In the genomic region with DNA sequence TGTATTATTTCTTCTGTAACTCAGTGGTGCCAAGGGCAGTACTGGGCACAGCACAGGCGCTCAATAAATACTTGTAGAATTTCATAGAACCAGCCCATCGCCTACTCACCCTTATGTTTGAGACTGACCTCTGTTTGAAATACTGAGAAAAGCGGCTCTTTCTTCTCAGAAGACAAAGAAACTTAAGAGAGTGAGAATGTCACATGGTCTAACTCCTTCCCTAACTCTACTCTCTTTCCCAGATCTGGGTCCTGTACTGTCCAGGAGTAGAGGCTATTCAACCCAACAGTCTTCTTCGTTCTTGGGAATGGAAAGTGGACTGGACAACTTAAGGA, we compare ENCODE assay signal across 22 cellular contexts. TPM values are rescaled to one million over a fixed set of nuclear protein-coding genes. Genes with fewer than 3 reads are reported as not detected.
A peak's percentile ranks its signal among the peaks of the same experiment; 100 is the strongest.
DNase-seq lines count a peak whose midpoint lies in the region; TF ChIP-seq lines count a peak whose summit lies in the region.
"Had no signal": no experiment of that assay in that cellular context is flagged by ENCODE, and none has a peak within 500 bp of the region (broad histone marks: within the 10 kb centered on the region; RNA-seq: fewer than 3 reads in every experiment).

No MANE protein-coding gene starts in this region.

- peaks cover 11% of the 10 kb centered on the region for H3K4me1 Mint-ChIP-seq in progenitor cell of endocrine pancreas (ENCODE audit: low read depth)

- 88 to 91% methylated on average over 4 of the region's 4 CpGs for WGBS in thyroid gland, 2 donors

- no peak for TF ChIP-seq CTCF in progenitor cell of endocrine pancreas (IDR thresholded peaks at IDR 0.05; ENCODE audit: unreplicated experiment)
- TF ChIP-seq CTCF in thyroid gland (IDR thresholded peaks at IDR 0.05): no peak

- no peak overlapping the region for H3K4me3 ChIP-seq in BLaER1 treated with 17β-estradiol and CSF1 and Interleukin-3, amounts not matched to agents 10 nM and 100 nM
- H3K4me3 ChIP-seq in thyroid gland (replicated peaks in 1 of 3): no peak overlapping the region
- H3K4me3 ChIP-seq: A549, Peyer's patch, SK-N-MC had no signal

- peak overlapping the region; percentile 49 for H3K27ac Mint-ChIP-seq in progenitor cell of endocrine pancreas
- H3K27ac Mint-ChIP-seq: CD8-positive, alpha-beta memory T cell had no signal

- H3K9me3 ChIP-seq in BLaER1 treated with 17β-estradiol and CSF1 and Interleukin-3, amounts not matched to agents 10 nM and 100 nM (replicated peaks in 1 of 11): no peaks in the 10 kb centered on the region
- no peaks in the 10 kb centered on the region for H3K9me3 ChIP-seq in thyroid gland
- H3K9me3 ChIP-seq: A549, Peyer's patch had no signal

- H3K36me3 ChIP-seq in BLaER1 treated with 17β-estradiol and CSF1 and Interleukin-3, amounts not matched to agents 10 nM and 100 nM: peaks cover 18 to 62% (median 43%) of the 10 kb centered on the region in 11 experiments; a peak in 21 of 22 replicates
- H3K36me3 ChIP-seq in thyroid gland: peaks cover 15 to 20% of the 10 kb centered on the region in 2 donors

- peak; percentile 89 for DNase-seq in foreskin melanocyte
- DNase-seq in progenitor cell of endocrine pancreas (ENCODE audit: low spot score, unreplicated experiment): no peak
- DNase-seq in NCI-H2171 (lab: John Stamatoyannopoulos, UW): no peak
- no peak for DNase-seq in amniotic stem cell (lab: John Stamatoyannopoulos, UW)
- DNase-seq in KG1 (lab: John Stamatoyannopoulos, UW): no peak
- no peak for DNase-seq in thyroid gland
- DNase-seq: NCI-H1092, NCI-H1436 treated with DMSO at 0.1 percent for 48 hours, NCI-H2029, NCI-H2171 treated with DMSO at 0.1 percent for 48 hours, NCI-H446, NCI-H69, Peyer's patch had no signal

- no peak for TF ChIP-seq POLR2A in thyroid gland (IDR thresholded peaks at IDR 0.05)

- H3K4me1 ChIP-seq in BLaER1 treated with 17β-estradiol and CSF1 and Interleukin-3, amounts not matched to agents 10 nM and 100 nM: peaks cover 28 to 55% (median 50%) of the 10 kb centered on the region in 10 experiments
- H3K4me1 ChIP-seq in thyroid gland: peaks cover 12 to 23% of the 10 kb centered on the region in 2 donors

- peaks cover under 1% of the 10 kb centered on the region for H3K27me3 Mint-ChIP-seq in progenitor cell of endocrine pancreas
- H3K27me3 Mint-ChIP-seq: CD8-positive, alpha-beta memory T cell had no signal

- H3K27ac ChIP-seq in BLaER1 treated with 17β-estradiol and CSF1 and Interleukin-3, amounts not matched to agents 10 nM and 100 nM: 0 out of 22 replicates have a peak overlapping the region, but pooled peaks of 1 of the 11 experiments have one; percentile 6
- H3K27ac ChIP-seq in angular gyrus (ENCODE audit: low read depth, low read length): peak overlapping the region; percentile 96
- no peak overlapping the region for H3K27ac ChIP-seq in thyroid gland
- H3K27ac ChIP-seq: A549, KMS-11, SK-N-MC had no signal

- H4K20me1 ChIP-seq in BLaER1 treated with 17β-estradiol and CSF1 and Interleukin-3, amounts not matched to agents 10 nM and 100 nM: peaks cover 0 to 72% (median 35%) of the 10 kb centered on the region in 11 experiments; a peak in 13 of 22 replicates

- peak overlapping the region in 6 of 11 experiments; percentile 22 to 49 (median 38); a peak in 12 of 22 replicates for H3K4me2 ChIP-seq in BLaER1 treated with 17β-estradiol and CSF1 and Interleukin-3, amounts not matched to agents 10 nM and 100 nM
- H3K4me2 ChIP-seq: A549, KMS-11 had no signal

- H3K36me3 Mint-ChIP-seq in progenitor cell of endocrine pancreas (ENCODE audit: insufficient read depth): peaks cover under 1% of the 10 kb centered on the region

- H3K4me3 Mint-ChIP-seq in progenitor cell of endocrine pancreas (ENCODE audit: low read depth): no peak overlapping the region

- 0 out of 22 replicates have a peak overlapping the region, but pooled peaks of 1 of the 11 experiments have one; percentile 9 for H3K9ac ChIP-seq in BLaER1 treated with 17β-estradiol and CSF1 and Interleukin-3, amounts not matched to agents 10 nM and 100 nM
- H3K9ac ChIP-seq: KMS-11 had no signal

- no peaks in the 10 kb centered on the region for H3K27me3 ChIP-seq in BLaER1 treated with 17β-estradiol and CSF1 and Interleukin-3, amounts not matched to agents 10 nM and 100 nM
- H3K27me3 ChIP-seq in thyroid gland: no peaks in the 10 kb centered on the region
- H3K27me3 ChIP-seq: Peyer's patch had no signal

- H3K9me3 Mint-ChIP-seq in progenitor cell of endocrine pancreas (ENCODE audit: low read depth): no peaks in the 10 kb centered on the region
- H3K9me3 Mint-ChIP-seq: CD8-positive, alpha-beta memory T cell had no signal

- intact Hi-C loops in thyroid gland (cut with DNase I): loop anchor here (10.0 kb wide), 2 partner anchors 169 to 191 kb away; a partner anchor contains a TSS

RNA-seq across cellular contexts. Expression of a gene that starts 4.2 kb away (rescaled TPM):
- total RNA-seq in progenitor cell of endocrine pancreas (39.4 and 40.0 TPM in 2 replicates), thyroid gland (10 to 100 TPM; 24.3 to 36.5 (median 28.2) TPM)

RNA-seq across cellular contexts. Expression of a gene that starts 12.9 kb away (rescaled TPM):
- total RNA-seq in progenitor cell of endocrine pancreas: not detected in 2 replicates
- total RNA-seq in thyroid gland: not detected
- total RNA-seq: H4, M059J, Peyer's patch, Right ventricle myocardium inferior had no signal

RNA-seq across cellular contexts. Expression of a gene that starts 21.3 kb away (rescaled TPM):
- total RNA-seq in progenitor cell of endocrine pancreas: 0.11 TPM in 1 of 2 replicates, not detected in the other
- 1 to 10 TPM; 1.1 to 4.2 (median 2.6) TPM for total RNA-seq in thyroid gland
- total RNA-seq: CD8-positive, alpha-beta memory T cell; H4; M059J had no signal

RNA-seq across cellular contexts. Expression of a gene that starts 24.3 kb away (rescaled TPM):
- total RNA-seq in progenitor cell of endocrine pancreas (0.09 and 0.12 TPM in 2 replicates), thyroid gland (under 1 TPM in 3 of 4 donors, not detected in 1; 0.13 to 0.45 (median 0.33) TPM)
- total RNA-seq: H4, M059J, Peyer's patch, Right ventricle myocardium inferior had no signal

RNA-seq across cellular contexts. Expression of a gene that starts 57.1 kb away (rescaled TPM):
- not detected in 2 replicates for total RNA-seq in progenitor cell of endocrine pancreas
- total RNA-seq in thyroid gland: not detected
- total RNA-seq: CD8-positive, alpha-beta memory T cell; H4; M059J; Right ventricle myocardium inferior had no signal
